19 cellular contexts compared by ENCODE assay signal in genomic region chr21:8990326-8991087, GRCh38.
A peak's percentile ranks its signal among the peaks of the same experiment; 100 is the strongest.
DNase-seq lines count a peak whose midpoint lies in the region; ATAC-seq and TF ChIP-seq lines count a peak whose summit lies in the region.
"Had no signal": no experiment of that assay in that cellular context is flagged by ENCODE, and none has a peak within 500 bp of the region (broad histone marks: within the 10 kb centered on the region; RNA-seq: fewer than 3 reads in every experiment).

No MANE protein-coding gene starts in this region.

- TF ChIP-seq CTCF in endodermal cell (conservative IDR thresholded peaks at IDR 0.05) (no peak), lower lobe of right lung (IDR thresholded peaks at IDR 0.05) (no peak)

- intact Hi-C loops in lower lobe of right lung (cut with DNase I), result no loop called here

- H3K27me3 ChIP-seq in endodermal cell (ENCODE audit: control insufficient read depth, insufficient read depth, low read length, poor library complexity, severe bottlenecking) (no peaks in the 10 kb centered on the region), lower lobe of right lung (ENCODE audit: low read depth) (peaks cover 49% of the 10 kb centered on the region)
- H3K27me3 ChIP-seq: hepatocyte had no signal

- H3K36me3 Mint-ChIP-seq in endodermal cell (ENCODE audit: low read depth), result peaks cover 22% of the 10 kb centered on the region
- H3K36me3 Mint-ChIP-seq: brain had no signal

- H3K4me3 Mint-ChIP-seq in endodermal cell, result no peak overlapping the region
- H3K4me3 Mint-ChIP-seq: brain had no signal

- H3K36me3 ChIP-seq in endodermal cell (ENCODE audit: control insufficient read depth, insufficient read depth, low read length) (no peaks in the 10 kb centered on the region), lower lobe of right lung (no peaks in the 10 kb centered on the region)
- H3K36me3 ChIP-seq: SJCRH30, thoracic aorta had no signal

- H3K9me3 Mint-ChIP-seq in endodermal cell, result peaks cover 70% of the 10 kb centered on the region

- H3K4me1 ChIP-seq in endodermal cell (ENCODE audit: control insufficient read depth, insufficient read depth, low read length), result no peaks in the 10 kb centered on the region
- H3K4me1 ChIP-seq in lower lobe of right lung, result no peaks in the 10 kb centered on the region
- H3K4me1 ChIP-seq: SJCRH30 had no signal

- peak overlapping the region; percentile 1 for H3K4me3 ChIP-seq in endodermal cell (ENCODE audit: low read length)
- H3K4me3 ChIP-seq in lower lobe of right lung, result no peak overlapping the region
- H3K4me3 ChIP-seq: dorsolateral prefrontal cortex, hepatocyte, SJCRH30, thoracic aorta had no signal

- H3K9ac ChIP-seq in endodermal cell (ENCODE audit: extremely low read depth, low read length, poor library complexity, severe bottlenecking), result no peak overlapping the region

- H3K9me3 ChIP-seq in endodermal cell (ENCODE audit: control insufficient read depth, low read length) (peaks cover 71% of the 10 kb centered on the region), lower lobe of right lung (no peaks in the 10 kb centered on the region)
- H3K9me3 ChIP-seq: SJCRH30, thoracic aorta had no signal

- H3K27ac ChIP-seq in endodermal cell (ENCODE audit: low read depth, low read length) (no peak overlapping the region), lower lobe of right lung (no peak overlapping the region)
- H3K27ac ChIP-seq: dorsolateral prefrontal cortex, hepatocyte, SJCRH30, thoracic aorta had no signal

- no peaks in the 10 kb centered on the region for H3K27me3 Mint-ChIP-seq in endodermal cell (ENCODE audit: insufficient read depth)
- H3K27me3 Mint-ChIP-seq: brain had no signal

- WGBS in endodermal cell (ENCODE audit: insufficient coverage in 1 of 2, insufficient read length in 1 of 2), 2 experiments, result 65 to 69% methylated on average over 11 of the region's 11 CpGs

- H3K4me1 Mint-ChIP-seq in endodermal cell, result no peaks in the 10 kb centered on the region
- H3K4me1 Mint-ChIP-seq: brain had no signal

- peak; percentile 46 to 50 for ATAC-seq in lower lobe of right lung

- H3K27ac Mint-ChIP-seq in endodermal cell, result no peak overlapping the region
- H3K27ac Mint-ChIP-seq: brain had no signal

- DNase-seq in DMS114 treated with DMSO at 0.1 percent for 48 hours (lab: John Stamatoyannopoulos, UW; ENCODE audit: unreplicated experiment) (peak; percentile 92), NCI-H1048 (lab: John Stamatoyannopoulos, UW) (peak; percentile 85), endodermal cell (peak; percentile 54), lower lobe of right lung (no peak), NCI-H1436 (lab: John Stamatoyannopoulos, UW) (no peak), NOMO-1 (lab: John Stamatoyannopoulos, UW; ENCODE audit: unreplicated experiment in 2 of 2) (no peak), UCSD-AML1 (lab: John Stamatoyannopoulos, UW; ENCODE audit: unreplicated experiment) (no peak), occipital lobe (lab: John Stamatoyannopoulos, UW) (no peak)
- DNase-seq: activated CD4-positive, alpha-beta T cell treated with anti-CD3 and anti-CD28 coated beads for 4 hours; activated CD8-positive, alpha-beta memory T cell treated with anti-CD3 and anti-CD28 coated beads, Interleukin-2, amount 50 U/mL, for 48 hours; activated naive CD4-positive, alpha-beta T cell treated with Interleukin-2 at 50 U/mL for 16 hours; dorsolateral prefrontal cortex; GF-D8; SJCRH30; small intestine; stimulated activated CD4-positive, alpha-beta T cell treated with anti-CD3 and anti-CD28 coated beads, Interleukin-4, amount 100 ng/mL, for 4 hours had no signal

Comparison
In these comparisons a context has a peak if more than half of its experiments do, and no peak if none do; other contexts are left out.
1. DNase-seq: peak in DMS114 treated with DMSO at 0.1 percent for 48 hours (single experiment), NCI-H1048 (single experiment) and endodermal cell (single experiment); none in lower lobe of right lung (single experiment), NCI-H1436 (single experiment), NOMO-1 (0 of 2), UCSD-AML1 (single experiment) and occipital lobe (single experiment).